In the genomic region with DNA sequence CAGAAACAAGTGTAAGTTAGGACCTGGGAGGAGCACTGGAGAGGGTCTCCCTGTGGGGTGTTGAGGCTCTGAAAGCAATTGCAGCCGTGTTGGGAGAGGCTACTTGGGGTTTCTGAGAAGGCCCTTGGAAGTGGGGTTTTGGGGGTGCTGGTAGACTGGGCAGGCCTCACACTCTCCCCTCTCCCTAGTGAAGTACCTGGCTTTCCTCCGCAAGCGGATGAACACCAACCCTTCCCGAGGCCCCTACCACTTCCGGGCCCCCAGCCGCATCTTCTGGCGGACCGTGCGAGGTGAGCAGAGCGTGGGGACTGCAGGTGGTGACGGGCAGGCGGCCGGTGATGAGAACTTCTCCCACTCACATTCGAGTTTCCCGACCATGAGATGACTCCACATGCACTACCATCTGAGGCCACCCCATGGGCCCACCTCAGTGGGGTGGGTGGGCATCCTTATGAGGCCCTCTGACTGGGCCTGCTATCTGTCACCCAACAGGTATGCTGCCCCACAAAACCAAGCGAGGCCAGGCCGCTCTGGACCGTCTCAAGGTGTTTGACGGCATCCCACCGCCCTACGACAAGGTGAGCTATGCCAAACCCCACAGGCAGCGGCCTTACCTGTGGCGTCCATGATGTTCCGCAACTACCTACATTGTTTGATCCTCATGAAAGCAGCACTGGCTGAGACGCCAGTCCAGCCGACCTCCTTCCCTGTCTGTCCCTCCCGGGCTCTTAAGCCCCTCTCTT, we compare ENCODE assay signal across 1 cellular context.
TF ChIP-seq lines count a peak whose summit lies in the region.

No MANE protein-coding gene starts in this region.

TF ChIP-seq in IMR-90, 13 proteins besides CTCF, POLR2A, EP300 and RAD21 (continued from another document):
- TF ChIP-seq, protein P1, sequence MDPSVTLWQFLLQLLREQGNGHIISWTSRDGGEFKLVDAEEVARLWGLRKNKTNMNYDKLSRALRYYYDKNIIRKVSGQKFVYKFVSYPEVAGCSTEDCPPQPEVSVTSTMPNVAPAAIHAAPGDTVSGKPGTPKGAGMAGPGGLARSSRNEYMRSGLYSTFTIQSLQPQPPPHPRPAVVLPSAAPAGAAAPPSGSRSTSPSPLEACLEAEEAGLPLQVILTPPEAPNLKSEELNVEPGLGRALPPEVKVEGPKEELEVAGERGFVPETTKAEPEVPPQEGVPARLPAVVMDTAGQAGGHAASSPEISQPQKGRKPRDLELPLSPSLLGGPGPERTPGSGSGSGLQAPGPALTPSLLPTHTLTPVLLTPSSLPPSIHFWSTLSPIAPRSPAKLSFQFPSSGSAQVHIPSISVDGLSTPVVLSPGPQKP (IDR thresholded peaks at IDR 0.05; ENCODE audit: borderline replicate concordance, low read depth, low read length), result no peak
- no peak for TF ChIP-seq CHD1 (IDR thresholded peaks at IDR 0.05; ENCODE audit: low read depth, low read length)
- TF ChIP-seq MXI1 (IDR thresholded peaks at IDR 0.05; ENCODE audit: borderline replicate concordance, low read depth, low read length), result no peak
- TF ChIP-seq RCOR1 (IDR thresholded peaks at IDR 0.05; ENCODE audit: insufficient replicate concordance, low read length), result no peak
- TF ChIP-seq NFE2L2 (IDR thresholded peaks at IDR 0.05; ENCODE audit: low read depth, low read length), result no peak
- no peak for TF ChIP-seq CEBPB (IDR thresholded peaks at IDR 0.05; ENCODE audit: low read depth, low read length)
- no peak for TF ChIP-seq MAFK (IDR thresholded peaks at IDR 0.05; ENCODE audit: low read depth, low read length)
- no peak for TF ChIP-seq SMC3 (IDR thresholded peaks at IDR 0.05; ENCODE audit: low read depth, low read length)
- no peak for TF ChIP-seq RFX5 (IDR thresholded peaks at IDR 0.05; ENCODE audit: low read depth, low read length)
- no peak for TF ChIP-seq BHLHE40 (IDR thresholded peaks at IDR 0.05; ENCODE audit: low read depth, low read length)
